In genomic region chr3:130425484-130425883, GRCh38 we compare ENCODE assay signal across 16 cellular contexts.
"Had no signal": no experiment of that assay in that cellular context is flagged by ENCODE, and none has a peak within 500 bp of the region (broad histone marks: within the 10 kb centered on the region; RNA-seq: fewer than 3 reads in every experiment).

No MANE protein-coding gene starts in this region.

- H3K9me3 Mint-ChIP-seq: activated naive CD8-positive, alpha-beta T cell treated with anti-CD3 and anti-CD28 coated beads, Interleukin-2, amount 10 ng/mL, durations not matched to agents 7 days and 5 days; dendritic cell treated with granulocyte-macrophage colony-stimulating factor and Interleukin-4, amounts not matched to agents 40 ng/mL and 50 ng/mL, for 4 days; natural killer cell; stimulated activated memory B cell treated with anti-CD40 and anti-IgM and Interleukin-4, amounts not matched to agents 10 μg/mL and 1 μg/mL and 100 μg/mL, for 72 hours had no signal

- H3K4me1 ChIP-seq: parathyroid adenoma, vagina had no signal

- H3K4me1 Mint-ChIP-seq: activated naive CD8-positive, alpha-beta T cell treated with anti-CD3 and anti-CD28 coated beads, Interleukin-2, amount 10 ng/mL, durations not matched to agents 7 days and 5 days; natural killer cell; stimulated activated memory B cell treated with anti-CD40 and anti-IgM and Interleukin-4, amounts not matched to agents 10 μg/mL and 1 μg/mL and 100 μg/mL, for 72 hours had no signal

- H3K27ac ChIP-seq: neutrophil, parathyroid adenoma, tibial nerve, vagina had no signal

- DNase-seq: activated naive CD4-positive, alpha-beta T cell; activated naive CD8-positive, alpha-beta T cell treated with anti-CD3 and anti-CD28 coated beads, Interleukin-2, amount 10 ng/mL, durations not matched to agents 7 days and 5 days; anterior cingulate cortex; effector memory CD4-positive, alpha-beta T cell; mesenchymal stem cell; natural killer cell; retina; stimulated activated CD4-positive, alpha-beta T cell treated with anti-CD3 and anti-CD28 coated beads, Interleukin-2, amount 100 ng/mL, for 48 hours; T-helper 9 cell had no signal

- H3K4me3 Mint-ChIP-seq: activated naive CD8-positive, alpha-beta T cell treated with anti-CD3 and anti-CD28 coated beads, Interleukin-2, amount 10 ng/mL, durations not matched to agents 7 days and 5 days; dendritic cell treated with granulocyte-macrophage colony-stimulating factor and Interleukin-4, amounts not matched to agents 40 ng/mL and 50 ng/mL, for 4 days; natural killer cell; stimulated activated memory B cell treated with anti-CD40 and anti-IgM and Interleukin-4, amounts not matched to agents 10 μg/mL and 1 μg/mL and 100 μg/mL, for 72 hours had no signal

- H3K4me3 ChIP-seq: tibial nerve, vagina had no signal

- H3K36me3 Mint-ChIP-seq: activated naive CD8-positive, alpha-beta T cell treated with anti-CD3 and anti-CD28 coated beads, Interleukin-2, amount 10 ng/mL, durations not matched to agents 7 days and 5 days; natural killer cell; stimulated activated memory B cell treated with anti-CD40 and anti-IgM and Interleukin-4, amounts not matched to agents 10 μg/mL and 1 μg/mL and 100 μg/mL, for 72 hours had no signal

- H3K27me3 ChIP-seq: tibial nerve, vagina had no signal

- H3K36me3 ChIP-seq: neutrophil, tibial nerve, vagina had no signal

- H3K27ac Mint-ChIP-seq: activated naive CD8-positive, alpha-beta T cell treated with anti-CD3 and anti-CD28 coated beads, Interleukin-2, amount 10 ng/mL, durations not matched to agents 7 days and 5 days; dendritic cell treated with granulocyte-macrophage colony-stimulating factor and Interleukin-4, amounts not matched to agents 40 ng/mL and 50 ng/mL, for 4 days; natural killer cell; stimulated activated memory B cell treated with anti-CD40 and anti-IgM and Interleukin-4, amounts not matched to agents 10 μg/mL and 1 μg/mL and 100 μg/mL, for 72 hours had no signal

- ATAC-seq: activated CD4-positive, CD25-positive, alpha-beta regulatory T cell treated with anti-CD3 and anti-CD28 coated beads, Interleukin-2, amount 50 U/mL, for 24 hours; natural killer cell; stimulated activated memory B cell treated with anti-CD40 and anti-IgM and Interleukin-4, amounts not matched to agents 10 μg/mL and 1 μg/mL and 100 μg/mL, for 72 hours had no signal

- H3K9me3 ChIP-seq: neutrophil, tibial nerve, vagina had no signal
